In genomic region chr13:67128148-67128547, GRCh38 we compare ENCODE assay signal across 14 cellular contexts.
DNase-seq lines count a peak whose midpoint lies in the region; ATAC-seq and TF ChIP-seq lines count a peak whose summit lies in the region.
"Had no signal": no experiment of that assay in that cellular context is flagged by ENCODE, and none has a peak within 500 bp of the region (broad histone marks: within the 10 kb centered on the region; RNA-seq: fewer than 3 reads in every experiment).

No MANE protein-coding gene starts in this region.

- H3K4me1 Mint-ChIP-seq in endodermal cell = peaks cover 5% of the 10 kb centered on the region
- H3K4me1 Mint-ChIP-seq: CD14-positive monocyte, IgD-negative memory B cell had no signal

- H3K4me3 ChIP-seq in HAP-1 (no peak overlapping the region), OCI-LY7 (ENCODE audit: low read depth, low read length, poor library complexity, severe bottlenecking) (no peak overlapping the region), endodermal cell (ENCODE audit: low read length) (no peak overlapping the region), GM23248 (no peak overlapping the region)

- no peak overlapping the region for H3K4me3 Mint-ChIP-seq in endodermal cell
- H3K4me3 Mint-ChIP-seq: CD14-positive monocyte; CD8-positive, alpha-beta T cell; IgD-negative memory B cell had no signal

- intact Hi-C loops in OCI-LY7 (cut with micrococcal nuclease; ENCODE audit: unreplicated experiment) = no loop called here

- DNase-seq in HAP-1 (ENCODE audit: low spot score in 2 of 2) (peak; percentile 18 to 69), OCI-LY7 (ENCODE audit: low spot score) (no peak), endodermal cell (no peak), GM23248 (no peak), SIG-M5 (lab: John Stamatoyannopoulos, UW) (no peak), SHP77 (lab: John Stamatoyannopoulos, UW) (no peak)
- DNase-seq: BE2C; Caco-2; CD8-positive, alpha-beta T cell; DND-41; GDM1 had no signal

- H2AFZ ChIP-seq in OCI-LY7 (ENCODE audit: low read length) = peak overlapping the region; percentile 29; the same call in 1 of the 2 replicates
- no peak overlapping the region for H2AFZ ChIP-seq in GM23248

- no peaks in the 10 kb centered on the region for H3F3A ChIP-seq in GM23248 (ENCODE audit: insufficient read depth)

- H3K27me3 Mint-ChIP-seq in endodermal cell (ENCODE audit: insufficient read depth) = no peaks in the 10 kb centered on the region
- H3K27me3 Mint-ChIP-seq: IgD-negative memory B cell had no signal

- no TSS peak for BruUV-seq in OCI-LY7 (replicated peaks; lab: Mats Ljungman, UMichigan)

- H3K9me3 ChIP-seq in HAP-1 (no peaks in the 10 kb centered on the region), OCI-LY7 (ENCODE audit: low read length) (no peaks in the 10 kb centered on the region), endodermal cell (ENCODE audit: control insufficient read depth, low read length) (no peaks in the 10 kb centered on the region), GM23248 (ENCODE audit: low read depth) (no peaks in the 10 kb centered on the region)
- H3K9me3 ChIP-seq: BE2C, Caco-2 had no signal

- H3K4me2 ChIP-seq in OCI-LY7 (ENCODE audit: low read length) = no peak overlapping the region
- no peak overlapping the region for H3K4me2 ChIP-seq in GM23248 (ENCODE audit: unreplicated experiment)

- no peaks in the 10 kb centered on the region for H3K79me2 ChIP-seq in OCI-LY7 (ENCODE audit: insufficient read depth, low read depth, low read length)
- H3K79me2 ChIP-seq in GM23248 (ENCODE audit: insufficient read depth) = no peaks in the 10 kb centered on the region

- H3K4me1 ChIP-seq in HAP-1 = peaks cover 12% of the 10 kb centered on the region
- peaks cover 1% of the 10 kb centered on the region for H3K4me1 ChIP-seq in OCI-LY7 (ENCODE audit: insufficient read depth, low read length, poor library complexity, severe bottlenecking)
- no peaks in the 10 kb centered on the region for H3K4me1 ChIP-seq in endodermal cell (ENCODE audit: control insufficient read depth, insufficient read depth, low read length)
- no peaks in the 10 kb centered on the region for H3K4me1 ChIP-seq in GM23248 (ENCODE audit: insufficient read depth)
- H3K4me1 ChIP-seq: Caco-2 had no signal

- H3K27me3 ChIP-seq in HAP-1 (ENCODE audit: low read depth) (no peaks in the 10 kb centered on the region), endodermal cell (ENCODE audit: control insufficient read depth, insufficient read depth, low read length, poor library complexity, severe bottlenecking) (no peaks in the 10 kb centered on the region), GM23248 (replicated peaks; ENCODE audit: insufficient read depth) (no peaks in the 10 kb centered on the region)
- H3K27me3 ChIP-seq: BE2C had no signal

- in situ Hi-C loops in HAP-1 (cut with MboI; ENCODE audit: low sequenced_read_pairs) (no loop called here), GM23248 (cut with MboI) (no loop called here)

- H3K36me3 ChIP-seq in HAP-1 (replicated peaks) = no peaks in the 10 kb centered on the region
- no peaks in the 10 kb centered on the region; the same call in 1 of the 2 replicates for H3K36me3 ChIP-seq in OCI-LY7 (ENCODE audit: insufficient read depth, low read length)
- H3K36me3 ChIP-seq in endodermal cell (ENCODE audit: control insufficient read depth, insufficient read depth, low read length) = no peaks in the 10 kb centered on the region
- no peaks in the 10 kb centered on the region for H3K36me3 ChIP-seq in GM23248 (ENCODE audit: low read depth)
- H3K36me3 ChIP-seq: BE2C had no signal

- H3K9ac ChIP-seq in endodermal cell (ENCODE audit: extremely low read depth, low read length, poor library complexity, severe bottlenecking) = no peak overlapping the region
- no peak overlapping the region for H3K9ac ChIP-seq in GM23248

- no peak overlapping the region for H3K27ac ChIP-seq in OCI-LY7 (ENCODE audit: low read depth, low read length, poor library complexity, severe bottlenecking)
- peak overlapping the region; percentile 22 for H3K27ac ChIP-seq in endodermal cell (ENCODE audit: low read depth, low read length)
- no peak overlapping the region for H3K27ac ChIP-seq in GM23248

- no peaks in the 10 kb centered on the region for H3K36me3 Mint-ChIP-seq in endodermal cell (ENCODE audit: low read depth)
- H3K36me3 Mint-ChIP-seq: CD14-positive monocyte; CD8-positive, alpha-beta T cell; IgD-negative memory B cell had no signal

- no peak overlapping the region for H3K27ac Mint-ChIP-seq in endodermal cell
- H3K27ac Mint-ChIP-seq: CD14-positive monocyte; CD8-positive, alpha-beta T cell; IgD-negative memory B cell had no signal

- CTCF ChIA-PET in OCI-LY7 (lab: Charles Lee; ENCODE audit: unreplicated experiment) = no interaction called here

- POLR2A ChIA-PET in OCI-LY7 (lab: Charles Lee) = no interaction called here

- TF ChIP-seq CTCF in OCI-LY7 (conservative IDR thresholded peaks at IDR 0.05; ENCODE audit: low read length) = no peak
- TF ChIP-seq CTCF in endodermal cell (conservative IDR thresholded peaks at IDR 0.05) = no peak

- H3K9me2 ChIP-seq in OCI-LY7 (ENCODE audit: insufficient read depth, low read length) (no peaks in the 10 kb centered on the region), GM23248 (ENCODE audit: insufficient read depth) (no peaks in the 10 kb centered on the region)

- H4K20me1 ChIP-seq in OCI-LY7 (ENCODE audit: insufficient read depth, low read length) (no peaks in the 10 kb centered on the region), GM23248 (ENCODE audit: insufficient read depth) (no peaks in the 10 kb centered on the region)

- ATAC-seq in GM18870 (IDR thresholded peaks at IDR 0.05; ENCODE audit: unreplicated experiment) = no peak
- ATAC-seq: CD8-positive, alpha-beta T cell had no signal

- no peaks in the 10 kb centered on the region for H3K9me3 Mint-ChIP-seq in endodermal cell
- H3K9me3 Mint-ChIP-seq: CD8-positive, alpha-beta T cell; IgD-negative memory B cell had no signal

- 70% methylated on average over 3 of the region's 3 CpGs; no CpG with 5 or more reads in 1 of the 2 experiments for WGBS in endodermal cell (ENCODE audit: insufficient coverage in 1 of 2, insufficient read length in 1 of 2), 2 experiments
- 2 to 12% methylated on average over 3 of the region's 3 CpGs for WGBS in GM23248 (ENCODE audit: low coverage in 1 of 2, low lambda C conversion rate in 2 of 2, missing lambda C conversion rate in 2 of 2), 2 experiments

Comparison
In these comparisons a context has a peak if more than half of its experiments do, and no peak if none do; other contexts are left out.
1. DNase-seq: peak in HAP-1 (2 of 2); none in OCI-LY7 (single experiment), endodermal cell (single experiment), GM23248 (single experiment), SIG-M5 (single experiment) and SHP77 (0 of 2).